ENCODE assay signal across 28 cellular contexts in the genomic region with DNA sequence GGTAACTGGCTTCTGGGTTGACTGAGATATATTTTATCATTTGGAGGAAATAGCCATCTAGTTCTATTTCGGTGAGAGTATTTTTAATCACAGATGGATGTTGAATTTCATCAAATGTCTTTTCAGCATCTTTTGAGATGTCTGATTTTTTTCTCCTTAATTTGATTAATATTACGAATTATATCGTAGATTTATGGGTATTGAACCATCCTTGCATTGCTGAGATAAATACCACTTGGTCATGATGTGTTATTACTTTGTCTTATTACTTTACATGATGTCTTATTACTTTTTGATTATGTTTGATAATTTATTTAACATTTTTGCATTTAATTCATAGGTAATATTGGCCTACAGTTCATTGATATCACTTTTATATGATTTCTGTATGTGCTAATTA.
"Had no signal": no experiment of that assay in that cellular context is flagged by ENCODE, and none has a peak within 500 bp of the region (broad histone marks: within the 10 kb centered on the region; RNA-seq: fewer than 3 reads in every experiment).

No MANE protein-coding gene starts in this region.

- ATAC-seq: activated CD4-positive, alpha-beta T cell treated with anti-CD3 and anti-CD28 coated beads for 36 hours; activated CD8-positive, alpha-beta memory T cell treated with anti-CD3 and anti-CD28 coated beads, Interleukin-2, amount 10 ng/mL, durations not matched to agents 7 days and 5 days; activated CD8-positive, alpha-beta T cell treated with anti-CD3 and anti-CD28 coated beads, Interleukin-2, amount 10 ng/mL, durations not matched to agents 7 days and 5 days; activated naive CD8-positive, alpha-beta T cell treated with anti-CD3 and anti-CD28 coated beads, Interleukin-2, amount 50 U/mL, for 24 hours; body of pancreas; gastroesophageal sphincter; heart right ventricle had no signal

- H3K9me3 ChIP-seq: adrenal gland, body of pancreas, colonic mucosa had no signal

- FAIRE-seq: endothelial cell of umbilical vein had no signal

- DNase-seq: activated CD4-positive, alpha-beta memory T cell treated with anti-CD3 and anti-CD28 coated beads for 36 hours; activated CD4-positive, alpha-beta T cell treated with anti-CD3 and anti-CD28 coated beads for 36 hours; activated CD4-positive, alpha-beta T cell treated with anti-CD3 and anti-CD28 coated beads, Interleukin-2, amount 10 ng/mL, durations not matched to agents 24 days and 14 days; activated CD4-positive, CD25-positive, alpha-beta regulatory T cell; activated CD4-positive, CD25-positive, alpha-beta regulatory T cell treated with anti-CD3 and anti-CD28 coated beads, Interleukin-2, amount 50 U/mL, for 72 hours; activated CD8-positive, alpha-beta memory T cell treated with anti-CD3 and anti-CD28 coated beads, Interleukin-2, amount 10 ng/mL, durations not matched to agents 7 days and 5 days; activated CD8-positive, alpha-beta memory T cell treated with anti-CD3 and anti-CD28 coated beads, Interleukin-2, amount 50 U/mL, for 4 hours; activated CD8-positive, alpha-beta T cell treated with anti-CD3 and anti-CD28 coated beads, Interleukin-2, amount 10 ng/mL, durations not matched to agents 7 days and 5 days; activated effector memory CD4-positive, alpha-beta T cell treated with anti-CD3 and anti-CD28 coated beads, Interleukin-2, amount 50 U/mL, for 16 hours; activated naive CD4-positive, alpha-beta T cell treated with anti-CD3 and anti-CD28 coated beads for 36 hours; activated naive CD8-positive, alpha-beta T cell treated with anti-CD3 and anti-CD28 coated beads for 36 hours; activated naive CD8-positive, alpha-beta T cell treated with anti-CD3 and anti-CD28 coated beads, Interleukin-2, amount 50 U/mL, for 24 hours; activated T-cell treated with anti-CD3 and anti-CD28 coated beads, Interleukin-2, amount 50 U/mL, for 1 hour; activated T-cell treated with anti-CD3 and anti-CD28 coated beads, Interleukin-2, amount 50 U/mL, for 48 hours; adrenal gland; amygdala; aorta; body of pancreas; caudate nucleus; colonic mucosa; effector CD8-positive, alpha-beta T cell; esophagus squamous epithelium; foreskin melanocyte; heart right ventricle had no signal

- H3K27ac ChIP-seq: adrenal gland, body of pancreas, colonic mucosa, epithelial cell of prostate, esophagus squamous epithelium, gastroesophageal sphincter, heart right ventricle, hepatocyte had no signal

- H3K36me3 ChIP-seq: adrenal gland, colonic mucosa, esophagus squamous epithelium, heart right ventricle had no signal

- H3K4me2 ChIP-seq: hepatocyte had no signal

- H3K4me3 ChIP-seq: adrenal gland, body of pancreas, colonic mucosa, esophagus squamous epithelium, gastroesophageal sphincter, heart right ventricle, hepatocyte had no signal

- H3K4me1 ChIP-seq: adrenal gland, body of pancreas, colonic mucosa, esophagus squamous epithelium, heart right ventricle had no signal
